ENCODE assay signal across 26 cellular contexts in the genomic region with DNA sequence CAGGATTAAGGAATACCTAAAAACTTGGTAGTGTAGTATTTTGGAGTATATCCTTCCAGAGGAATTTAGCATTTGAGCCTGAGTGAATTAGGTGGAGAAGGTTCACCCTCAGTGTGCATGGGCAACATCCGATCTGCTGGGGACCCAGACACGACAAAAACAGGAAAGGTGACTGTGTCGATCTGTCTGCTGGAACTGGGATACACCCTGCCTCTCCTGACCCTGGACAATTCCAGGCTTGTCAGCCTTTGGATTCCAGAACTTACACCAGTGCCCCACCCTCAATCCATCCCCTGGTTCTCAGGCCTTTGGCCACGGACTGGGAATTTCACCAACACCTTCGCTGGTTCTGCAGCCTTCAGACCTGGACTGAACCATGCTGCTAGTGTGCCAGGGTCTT. TPM values are rescaled to one million over a fixed set of nuclear protein-coding genes. Genes with fewer than 3 reads are reported as not detected.
"Had no signal": no experiment of that assay in that cellular context is flagged by ENCODE, and none has a peak within 500 bp of the region (broad histone marks: within the 10 kb centered on the region; RNA-seq: fewer than 3 reads in every experiment).

No MANE protein-coding gene starts in this region.

- H3K27ac ChIP-seq: Peyer's patch, SK-N-MC had no signal

- H3K27me3 Mint-ChIP-seq: activated CD4-positive, alpha-beta memory T cell treated with anti-CD3 and anti-CD28 coated beads, Interleukin-2, amount 10 ng/mL, durations not matched to agents 7 days and 5 days; activated CD4-positive, alpha-beta T cell treated with anti-CD3 and anti-CD28 coated beads, Interleukin-2, amount 10 ng/mL, durations not matched to agents 7 days and 5 days; activated naive CD4-positive, alpha-beta T cell treated with anti-CD3 and anti-CD28 coated beads, Interleukin-2, amount 10 ng/mL, durations not matched to agents 7 days and 5 days; activated naive CD8-positive, alpha-beta T cell treated with anti-CD3 and anti-CD28 coated beads for 36 hours had no signal

- ATAC-seq: activated T-cell treated with anti-CD3 and anti-CD28 coated beads, Interleukin-2, amount 50 U/mL, for 72 hours; T-cell had no signal

- H3K9me3 Mint-ChIP-seq: activated B cell treated with CpG ODN at 0.5 μM for 24 hours; activated CD4-positive, alpha-beta memory T cell treated with anti-CD3 and anti-CD28 coated beads, Interleukin-2, amount 10 ng/mL, durations not matched to agents 7 days and 5 days; activated CD4-positive, alpha-beta T cell treated with anti-CD3 and anti-CD28 coated beads, Interleukin-2, amount 10 ng/mL, durations not matched to agents 7 days and 5 days; activated naive CD4-positive, alpha-beta T cell treated with anti-CD3 and anti-CD28 coated beads, Interleukin-2, amount 10 ng/mL, durations not matched to agents 7 days and 5 days; activated naive CD8-positive, alpha-beta T cell treated with anti-CD3 and anti-CD28 coated beads for 36 hours; activated T-helper 2 cell treated with anti-CD3 and anti-CD28 coated beads, Interferon-gamma antibody, Interleukin-2, Interleukin-4, amounts not matched to agents 10 μg/mL and 5 μg/mL and 100 μg/mL, durations not matched to agents 14 hours and 24 hours and 36 hours; central memory CD8-positive, alpha-beta T cell; T-cell had no signal

- H3K36me3 ChIP-seq: Peyer's patch had no signal

- H3K36me3 Mint-ChIP-seq: activated naive CD4-positive, alpha-beta T cell treated with anti-CD3 and anti-CD28 coated beads, Interleukin-2, amount 10 ng/mL, durations not matched to agents 7 days and 5 days; activated naive CD8-positive, alpha-beta T cell treated with anti-CD3 and anti-CD28 coated beads for 36 hours; T-cell had no signal

- H3K4me1 ChIP-seq: Peyer's patch had no signal

- H3K27me3 ChIP-seq: Peyer's patch had no signal

- FAIRE-seq: TTC549 had no signal

- H3K4me1 Mint-ChIP-seq: central memory CD8-positive, alpha-beta T cell had no signal

- H3K4me3 ChIP-seq: Peyer's patch, SK-N-MC had no signal

- H3K4me3 Mint-ChIP-seq: activated B cell treated with CpG ODN at 0.5 μM for 24 hours; activated CD4-positive, alpha-beta memory T cell treated with anti-CD3 and anti-CD28 coated beads, Interleukin-2, amount 10 ng/mL, durations not matched to agents 7 days and 5 days; activated CD4-positive, alpha-beta T cell treated with anti-CD3 and anti-CD28 coated beads, Interleukin-2, amount 10 ng/mL, durations not matched to agents 7 days and 5 days; activated naive CD4-positive, alpha-beta T cell treated with anti-CD3 and anti-CD28 coated beads, Interleukin-2, amount 10 ng/mL, durations not matched to agents 7 days and 5 days; activated naive CD8-positive, alpha-beta T cell treated with anti-CD3 and anti-CD28 coated beads for 36 hours; activated T-cell treated with anti-CD3 and anti-CD28 coated beads, Interleukin-2, amount 50 U/mL, for 72 hours; central memory CD8-positive, alpha-beta T cell; T-cell had no signal

- H3K9me3 ChIP-seq: Peyer's patch had no signal

- DNase-seq: activated B cell treated with CpG ODN at 0.5 μM for 24 hours; activated CD4-positive, alpha-beta memory T cell treated with anti-CD3 and anti-CD28 coated beads, Interleukin-2, amount 10 ng/mL, durations not matched to agents 7 days and 5 days; activated CD4-positive, alpha-beta T cell treated with anti-CD3 and anti-CD28 coated beads for 1 hour; activated CD4-positive, alpha-beta T cell treated with anti-CD3 and anti-CD28 coated beads, Interleukin-2, amount 10 ng/mL, durations not matched to agents 7 days and 5 days; activated gamma-delta T cell treated with Interleukin-2 at 50 U/mL for 16 hours; activated naive CD4-positive, alpha-beta T cell treated with anti-CD3 and anti-CD28 coated beads, Interleukin-2, amount 10 ng/mL, durations not matched to agents 7 days and 5 days; activated naive CD8-positive, alpha-beta T cell treated with anti-CD3 and anti-CD28 coated beads for 36 hours; activated T-cell treated with anti-CD3 and anti-CD28 coated beads, Interleukin-2, amount 50 U/mL, for 72 hours; Kasumi-1; KBM-7; NCI-H1048; NCI-H146; NCI-H187 treated with DMSO at 0.1 percent for 48 hours; NCI-H2081 treated with DMSO at 0.1 percent for 48 hours; NCI-H446; NCI-H524; Peyer's patch; SIG-M5; T-cell; T-helper 2 cell; T1000 had no signal

- H3K27ac Mint-ChIP-seq: activated B cell treated with CpG ODN at 0.5 μM for 24 hours; activated CD4-positive, alpha-beta memory T cell treated with anti-CD3 and anti-CD28 coated beads, Interleukin-2, amount 10 ng/mL, durations not matched to agents 7 days and 5 days; activated CD4-positive, alpha-beta T cell treated with anti-CD3 and anti-CD28 coated beads, Interleukin-2, amount 10 ng/mL, durations not matched to agents 7 days and 5 days; activated naive CD4-positive, alpha-beta T cell treated with anti-CD3 and anti-CD28 coated beads, Interleukin-2, amount 10 ng/mL, durations not matched to agents 7 days and 5 days; activated naive CD8-positive, alpha-beta T cell treated with anti-CD3 and anti-CD28 coated beads for 36 hours; activated T-cell treated with anti-CD3 and anti-CD28 coated beads, Interleukin-2, amount 50 U/mL, for 72 hours; activated T-helper 2 cell treated with anti-CD3 and anti-CD28 coated beads, Interferon-gamma antibody, Interleukin-2, Interleukin-4, amounts not matched to agents 10 μg/mL and 5 μg/mL and 100 μg/mL, durations not matched to agents 14 hours and 24 hours and 36 hours; T-cell had no signal

RNA-seq across cellular contexts. Expression of gene CLRN3, which starts 56.0 kb away (rescaled TPM):
- total RNA-seq: activated B cell treated with CpG ODN at 0.5 μM for 24 hours; activated CD4-positive, alpha-beta memory T cell treated with anti-CD3 and anti-CD28 coated beads, Interleukin-2, amount 10 ng/mL, durations not matched to agents 7 days and 5 days; activated CD4-positive, alpha-beta T cell treated with anti-CD3 and anti-CD28 coated beads, Interleukin-2, amount 10 ng/mL, durations not matched to agents 7 days and 5 days; activated CD8-positive, alpha-beta memory T cell treated with anti-CD3 and anti-CD28 coated beads for 36 hours; activated naive CD8-positive, alpha-beta T cell treated with anti-CD3 and anti-CD28 coated beads for 36 hours; activated T-cell treated with anti-CD3 and anti-CD28 coated beads, Interleukin-2, amount 50 U/mL, for 72 hours; activated T-helper 2 cell treated with anti-CD3 and anti-CD28 coated beads, Interferon-gamma antibody, Interleukin-2, Interleukin-4, amounts not matched to agents 10 μg/mL and 5 μg/mL and 100 μg/mL, durations not matched to agents 14 hours and 24 hours and 36 hours; T-cell had no signal
